10 cellular contexts compared by ENCODE assay signal in the genomic region with DNA sequence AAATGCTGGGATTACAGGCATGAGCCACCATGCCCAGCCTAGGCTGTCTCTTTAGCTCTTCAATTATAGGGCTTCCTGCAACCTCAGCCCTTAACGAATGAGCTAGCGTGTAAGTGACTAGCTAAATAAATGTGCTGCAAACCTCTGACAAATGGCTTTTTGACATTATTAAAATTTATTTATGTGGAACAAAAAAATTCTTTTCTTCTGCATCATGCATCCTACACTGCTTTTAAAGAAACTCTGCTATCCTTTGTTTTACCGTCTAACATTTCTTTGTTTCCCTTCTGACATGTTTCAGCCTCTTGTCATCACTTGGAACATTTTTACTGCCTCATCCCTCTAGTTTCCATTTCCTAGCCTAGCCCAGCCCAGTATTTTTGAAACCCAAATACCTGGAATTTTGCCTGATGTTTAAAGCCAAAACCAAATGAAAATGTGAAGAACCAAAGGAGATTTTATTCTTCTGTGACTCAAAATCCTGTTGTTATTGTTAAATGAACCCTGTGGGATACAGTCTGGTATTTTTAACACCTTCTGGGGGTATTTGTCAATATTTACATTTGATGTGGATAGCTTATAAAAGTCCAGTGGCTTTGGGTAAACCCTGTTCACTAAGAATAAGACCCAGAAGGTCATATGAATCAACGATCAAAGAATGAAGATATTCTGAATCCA. TPM values are rescaled to one million over a fixed set of nuclear protein-coding genes. Genes with fewer than 3 reads are reported as not detected.
DNase-seq lines count a peak whose midpoint lies in the region; ATAC-seq, FAIRE-seq and TF ChIP-seq lines count a peak whose summit lies in the region.
"Had no signal": no experiment of that assay in that cellular context is flagged by ENCODE, and none has a peak within 500 bp of the region (broad histone marks: within the 10 kb centered on the region; RNA-seq: fewer than 3 reads in every experiment).

No MANE protein-coding gene starts in this region.

- TF ChIP-seq POLR2A in H1 (IDR thresholded peaks at IDR 0.05; ENCODE audit: control extremely low read depth in 1 of 2, low read depth in 2 of 2, low read length in 2 of 2): no peak

- no peaks in the 10 kb centered on the region for H4K20me1 ChIP-seq in BLaER1 treated with 17β-estradiol and CSF1 and Interleukin-3, amounts not matched to agents 10 nM and 100 nM
- no peaks in the 10 kb centered on the region for H4K20me1 ChIP-seq in H1 (replicated peaks in 1 of 2; ENCODE audit: control insufficient read depth in 1 of 2, insufficient read depth in 2 of 2, low read length in 2 of 2)

- H4K91ac ChIP-seq in H1 (replicated peaks; ENCODE audit: insufficient read length, low read length): no peak overlapping the region

- no peaks in the 10 kb centered on the region for H3K9me3 ChIP-seq in BLaER1 treated with 17β-estradiol and CSF1 and Interleukin-3, amounts not matched to agents 10 nM and 100 nM (replicated peaks in 1 of 11)
- no peaks in the 10 kb centered on the region for H3K9me3 ChIP-seq in H1 (ENCODE audit: insufficient read depth in 2 of 2, low read depth in 1 of 2, low read length in 1 of 2)

- no peak overlapping the region for H4K5ac ChIP-seq in H1 (ENCODE audit: insufficient read length, low read depth, low read length)

- H4K8ac ChIP-seq in H1 (ENCODE audit: extremely low read depth, insufficient read depth, low read length): no peak overlapping the region

- peak overlapping the region; percentile 32 to 83 (median 72); a peak in 20 of 22 replicates for H3K4me2 ChIP-seq in BLaER1 treated with 17β-estradiol and CSF1 and Interleukin-3, amounts not matched to agents 10 nM and 100 nM
- H3K4me2 ChIP-seq in H1 (ENCODE audit: insufficient read depth in 1 of 2, low read depth in 2 of 2, low read length in 2 of 2): peak overlapping the region in 1 of 2 experiments; percentile 14; a peak in 1 of 4 replicates

- no peaks in the 10 kb centered on the region for H3K79me2 ChIP-seq in H1 (ENCODE audit: control insufficient read depth in 1 of 2, insufficient read depth in 2 of 2, low read length in 2 of 2)

- no peak for TF ChIP-seq EP300 in H1 (IDR thresholded peaks at IDR 0.05; ENCODE audit: borderline replicate concordance in 1 of 2, low read depth in 2 of 2, low read length in 2 of 2)

- intact Hi-C loops in posterior vena cava (cut with DNase I): no loop called here

- no peak overlapping the region for H2BK15ac ChIP-seq in H1 (ENCODE audit: low read length)

- no peaks in the 10 kb centered on the region for H3K27me3 ChIP-seq in BLaER1 treated with 17β-estradiol and CSF1 and Interleukin-3, amounts not matched to agents 10 nM and 100 nM
- H3K27me3 ChIP-seq in H1 (replicated peaks in 1 of 4; ENCODE audit: control insufficient read depth in 3 of 4, extremely low read depth in 1 of 4, insufficient read depth in 3 of 4, low read length in 3 of 4): no peaks in the 10 kb centered on the region

- CTCF ChIA-PET in H1 (lab: Charles Lee; ENCODE audit: partially characterized antibody): interaction anchor here (0.7 to 3.4 kb wide), 4 partner anchors 9 to 104 kb away, joined by 3 to 22 read pairs (median 4); partner anchors contain the start of gene NT5E

- ATAC-seq in omental fat pad (ENCODE audit: low FRiP score): peak; percentile 75

- H3K79me1 ChIP-seq in H1 (ENCODE audit: low read depth, low read length): no peaks in the 10 kb centered on the region

- WGBS in H1 (ENCODE audit: extremely low coverage in 1 of 2, insufficient coverage in 1 of 2, insufficient read length in 1 of 2, insufficient replicate concordance in 2 of 2, low coverage in 1 of 2, low lambda C conversion rate in 2 of 2, missing lambda C conversion rate in 1 of 2), 2 experiments: 78% methylated on average over 4 of the region's 4 CpGs; no CpG with 5 or more reads in 1 of the 2 experiments

- peak overlapping the region; percentile 5 for H2BK120ac ChIP-seq in H1 (replicated peaks; ENCODE audit: low read depth, low read length)

- no peak for TF ChIP-seq RAD21 in H1 (IDR thresholded peaks at IDR 0.05 in 1 of 2, conservative IDR thresholded peaks at IDR 0.05 in 1 of 2; ENCODE audit: low read depth in 2 of 2, low read length in 2 of 2)

- H3K36me3 ChIP-seq in BLaER1 treated with 17β-estradiol and CSF1 and Interleukin-3, amounts not matched to agents 10 nM and 100 nM: no peaks in the 10 kb centered on the region; a peak in 1 of 22 replicates
- H3K36me3 ChIP-seq in H1 (ENCODE audit: control insufficient read depth in 2 of 4, insufficient read depth in 4 of 4, low read length in 3 of 4): no peaks in the 10 kb centered on the region

- peak overlapping the region in 8 of 11 experiments; percentile 89 to 98 (median 93); a peak in 15 of 22 replicates for H3K27ac ChIP-seq in BLaER1 treated with 17β-estradiol and CSF1 and Interleukin-3, amounts not matched to agents 10 nM and 100 nM
- H3K27ac ChIP-seq in H1 (ENCODE audit: low read depth, low read length): no peak overlapping the region

- POLR2A ChIA-PET in H1 (lab: Charles Lee; ENCODE audit: partially characterized antibody): interaction anchor here (0.6 to 2.7 kb wide), 3 partner anchors 10 to 1134 kb away, joined by 3 to 15 read pairs (median 3); partner anchors contain the start of gene NT5E

- no peak overlapping the region for H2BK12ac ChIP-seq in H1 (ENCODE audit: low read depth, low read length)

- TF ChIP-seq CTCF in H1 (IDR thresholded peaks at IDR 0.05; ENCODE audit: control extremely low read depth in 1 of 3, insufficient read depth in 1 of 3, low read depth in 1 of 3, low read length in 3 of 3) (no peak), omental fat pad (IDR thresholded peaks at IDR 0.05) (no peak)

- H3K23ac ChIP-seq in H1 (ENCODE audit: insufficient read length): no peak overlapping the region

- no peak overlapping the region for H3K14ac ChIP-seq in H1 (ENCODE audit: insufficient read length)

- DNase-seq in RPMI7951 (ENCODE audit: low read depth) (peak; percentile 80), H1 (ENCODE audit: low read depth in 1 of 2, low spot score in 2 of 2) (no peak), omental fat pad (ENCODE audit: low spot score) (no peak), posterior vena cava (ENCODE audit: low spot score) (no peak), AML-193 (lab: John Stamatoyannopoulos, UW) (no peak), hippocampal formation (lab: John Stamatoyannopoulos, UW) (no peak)
- no peak for DNase-seq in activated effector memory CD4-positive, alpha-beta T cell treated with anti-CD3 and anti-CD28 coated beads, Interleukin-2, amount 50 U/mL, for 16 hours
- DNase-seq: NCI-H524, nephron progenitor cell had no signal

- no peak overlapping the region for H3K56ac ChIP-seq in H1 (replicated peaks; ENCODE audit: insufficient read length, low read depth, low read length)

- no peaks in the 10 kb centered on the region for H3K23me2 ChIP-seq in H1 (ENCODE audit: low read depth, low read length)

- no peak overlapping the region for H3K18ac ChIP-seq in H1 (ENCODE audit: extremely low read depth, low read length)

- no peak overlapping the region for H3K4me3 ChIP-seq in BLaER1 treated with 17β-estradiol and CSF1 and Interleukin-3, amounts not matched to agents 10 nM and 100 nM
- no peak overlapping the region; a peak in 1 of 8 replicates for H3K4me3 ChIP-seq in H1 (ENCODE audit: extremely low read depth in 1 of 4, insufficient read depth in 2 of 4, low read depth in 3 of 4, low read length in 4 of 4)

- no peak overlapping the region for H2AFZ ChIP-seq in H1 (ENCODE audit: low read length)

- H3K4ac ChIP-seq in H1 (replicated peaks; ENCODE audit: insufficient read length, low read depth, low read length): no peak overlapping the region

- FAIRE-seq in H1 (lab: Jason Lieb, UNC): no peak

- no peak overlapping the region for H2BK20ac ChIP-seq in H1 (ENCODE audit: low read length)

- H2BK5ac ChIP-seq in H1 (ENCODE audit: low read depth, low read length): no peak overlapping the region

- no peak overlapping the region for H2AK5ac ChIP-seq in H1 (ENCODE audit: low read depth, low read length)

- peak overlapping the region in 2 of 11 experiments; percentile 17 to 82; a peak in 3 of 22 replicates for H3K9ac ChIP-seq in BLaER1 treated with 17β-estradiol and CSF1 and Interleukin-3, amounts not matched to agents 10 nM and 100 nM
- no peak overlapping the region for H3K9ac ChIP-seq in H1 (replicated peaks in 1 of 4; ENCODE audit: extremely low read depth in 1 of 4, low read depth in 3 of 4, low read length in 3 of 4)

- peaks cover 66 to 88% (median 79%) of the 10 kb centered on the region in 10 experiments for H3K4me1 ChIP-seq in BLaER1 treated with 17β-estradiol and CSF1 and Interleukin-3, amounts not matched to agents 10 nM and 100 nM
- peaks cover 0 to 10% (median 3%) of the 10 kb centered on the region in 4 experiments; a peak in 4 of 7 replicates for H3K4me1 ChIP-seq in H1 (replicated peaks in 1 of 4; ENCODE audit: control insufficient read depth in 3 of 4, insufficient read depth in 4 of 4, low read length in 3 of 4)

TF ChIP-seq in H1, 55 proteins besides CTCF, POLR2A, EP300 and RAD21:
- no peak for TF ChIP-seq BCL11A (IDR thresholded peaks at IDR 0.05; ENCODE audit: low read depth in 2 of 2, low read length in 2 of 2)
- TF ChIP-seq MAX (IDR thresholded peaks at IDR 0.05): no peak
- TF ChIP-seq CTBP2 (IDR thresholded peaks at IDR 0.05; ENCODE audit: borderline replicate concordance, insufficient read depth, insufficient read length, low read length): no peak
- TF ChIP-seq TEAD4 (IDR thresholded peaks at IDR 0.05; ENCODE audit: low read depth, low read length): no peak
- TF ChIP-seq HDAC2 (IDR thresholded peaks at IDR 0.05; ENCODE audit: borderline replicate concordance in 1 of 2, low read depth in 2 of 2, low read length in 2 of 2): no peak
- no peak for TF ChIP-seq CBX5 (IDR thresholded peaks at IDR 0.05; ENCODE audit: low read depth, low read length)
TF ChIP-seq in H1: peak in this region for 0.

RNA-seq across cellular contexts. Expression of gene NT5E, which starts 9.5 kb away (rescaled TPM):
- 395 and 427 TPM in 2 replicates for total RNA-seq in RPMI7951 (2014; rRNA removed; shearing (Covaris generic))
- total RNA-seq in H1 (2021; fragmentation: NEBNext Ultra II Directional; extraction: Animal tissue kit (Norgen Biotek cat#: 25700)): 1.1 and 1.5 TPM in 2 replicates
- polyA plus RNA-seq in H1 (2011; rRNA removed): 0.74 and 1.3 TPM in 2 replicates
- polyA plus RNA-seq in H1 (2011; cell fraction: cytosol; rRNA removed): 0.61 TPM
- polyA plus RNA-seq in H1 (2011; cell fraction: nucleus; rRNA removed): 1.7 TPM
- 0.68 to 1.6 TPM (median 0.88 TPM) in 4 replicates for polyA plus RNA-seq in H1 (2012, experiment 1 of 2)
- 0.22 TPM for polyA plus RNA-seq in H1 (2012, experiment 2 of 2)
- 3.0 TPM for polyA plus RNA-seq in H1 (2013, experiment 1 of 2)
- polyA plus RNA-seq in H1 (2013, experiment 2 of 2): 3.1 TPM
- polyA minus RNA-seq in H1 (2011; rRNA and poly(A)+ RNA removed): 0.38 and 2.9 TPM in 2 replicates
- not detected for polyA minus RNA-seq in H1 (2011; cell fraction: cytosol; rRNA and poly(A)+ RNA removed)
- polyA minus RNA-seq in H1 (2011; cell fraction: nucleus; rRNA and poly(A)+ RNA removed): 1.3 TPM
- total RNA-seq in omental fat pad: 10 to 100 TPM; 11.4 to 28.6 (median 18.2) TPM
- 10 to 100 TPM; 43.8 to 53.2 TPM for total RNA-seq in posterior vena cava
